28 cellular contexts compared by ENCODE assay signal in genomic region chr18:22452226-22452668, GRCh38. TPM values are rescaled to one million over a fixed set of nuclear protein-coding genes. Genes with fewer than 3 reads are reported as not detected.
DNase-seq lines count a peak whose midpoint lies in the region; ATAC-seq and TF ChIP-seq lines count a peak whose summit lies in the region.
"Had no signal": no experiment of that assay in that cellular context is flagged by ENCODE, and none has a peak within 500 bp of the region (broad histone marks: within the 10 kb centered on the region; RNA-seq: fewer than 3 reads in every experiment).

No MANE protein-coding gene starts in this region.

- no peak overlapping the region for H3K14ac ChIP-seq in mesenchymal stem cell (ENCODE audit: low read length in 2 of 2)

- H3K4me2 ChIP-seq in mesenchymal stem cell (ENCODE audit: low read length, poor library complexity, severe bottlenecking), result no peak overlapping the region
- H3K4me2 ChIP-seq: KMS-11 had no signal

- H3K79me1 ChIP-seq in mesenchymal stem cell (replicated peaks; ENCODE audit: low read length, poor library complexity, severe bottlenecking), result no peaks in the 10 kb centered on the region

- in situ Hi-C loops in transverse colon (cut with MboI; ENCODE audit: low pct_ligation_motif_present in 1 of 4, low pct_unique_long_range_greater_than_20kb in 1 of 4, low sequenced_read_pairs in 3 of 4), result loop anchor here in 1 of 4 donors (25.0 kb wide), 1 partner anchor 110 kb away; no protein-coding TSS in a partner anchor

- H4K91ac ChIP-seq in mesenchymal stem cell (ENCODE audit: low read length), result no peak overlapping the region

- TF ChIP-seq POLR2A in transverse colon (IDR thresholded peaks at IDR 0.05) (no peak), tibial nerve (IDR thresholded peaks at IDR 0.05) (no peak)

- peak overlapping the region; percentile 7 to 34 for H3K9ac ChIP-seq in duodenal mucosa (ENCODE audit: low read depth in 1 of 2, low read length in 2 of 2)
- H3K9ac ChIP-seq in mesenchymal stem cell (ENCODE audit: low read length), result no peak overlapping the region
- H3K9ac ChIP-seq: GM23248, KMS-11 had no signal

- H2BK15ac ChIP-seq in mesenchymal stem cell (ENCODE audit: low read depth, poor library complexity, severe bottlenecking), result no peak overlapping the region

- H3K27me3 ChIP-seq in left ventricle myocardium inferior (ENCODE audit: low read depth), result no peaks in the 10 kb centered on the region
- no peaks in the 10 kb centered on the region for H3K27me3 ChIP-seq in duodenal mucosa (ENCODE audit: control insufficient read depth in 1 of 2, insufficient read depth in 2 of 2, low read length in 2 of 2)
- no peaks in the 10 kb centered on the region for H3K27me3 ChIP-seq in mesenchymal stem cell (ENCODE audit: control insufficient read depth in 1 of 2, insufficient read depth in 1 of 2, low read length in 2 of 2)
- no peaks in the 10 kb centered on the region for H3K27me3 ChIP-seq in transverse colon
- no peaks in the 10 kb centered on the region for H3K27me3 ChIP-seq in tibial nerve
- H3K27me3 ChIP-seq: esophagus squamous epithelium, SJSA1, upper lobe of left lung had no signal

- H3K4me1 ChIP-seq in left ventricle myocardium inferior, result peaks cover 33% of the 10 kb centered on the region
- H3K4me1 ChIP-seq in duodenal mucosa (ENCODE audit: control insufficient read depth in 1 of 2, insufficient read depth in 2 of 2, low read length in 2 of 2), result peaks cover 3 to 21% of the 10 kb centered on the region in 2 donors
- no peaks in the 10 kb centered on the region for H3K4me1 ChIP-seq in mesenchymal stem cell (ENCODE audit: control insufficient read depth, insufficient read depth, low read depth, low read length)
- H3K4me1 ChIP-seq in transverse colon, result peaks cover 0 to 10% (median 3%) of the 10 kb centered on the region in 4 donors
- H3K4me1 ChIP-seq in tibial nerve, result peaks cover 0 to 9% (median 0%) of the 10 kb centered on the region in 4 donors

- WGBS in mesenchymal stem cell, result 61% methylated on average over 8 of the region's 8 CpGs
- 58 to 68% methylated on average over 3 to 8 of the region's 8 CpGs for WGBS in transverse colon (ENCODE audit: low coverage in 1 of 2), 2 donors
- 52 to 53% methylated on average over 8 of the region's 8 CpGs for WGBS in tibial nerve, 2 donors

- no peak overlapping the region for H2BK12ac ChIP-seq in mesenchymal stem cell (ENCODE audit: low read length in 2 of 2)

- H2AFZ ChIP-seq in mesenchymal stem cell (ENCODE audit: low read depth, low read length), result no peak overlapping the region
- H2AFZ ChIP-seq: GM23248 had no signal

- no peak overlapping the region for H3K18ac ChIP-seq in mesenchymal stem cell (ENCODE audit: low read depth in 1 of 2, low read length in 2 of 2)

- no peak for TF ChIP-seq CTCF in left ventricle myocardium inferior (IDR thresholded peaks at IDR 0.05; ENCODE audit: borderline replicate concordance)
- TF ChIP-seq CTCF in transverse colon (IDR thresholded peaks at IDR 0.05), result no peak
- no peak for TF ChIP-seq CTCF in omental fat pad (IDR thresholded peaks at IDR 0.05)
- no peak for TF ChIP-seq CTCF in tibial nerve (IDR thresholded peaks at IDR 0.05)

- no peak overlapping the region for H3K4ac ChIP-seq in mesenchymal stem cell (ENCODE audit: low read depth in 1 of 2, low read length in 2 of 2)

- no peak overlapping the region for H2BK5ac ChIP-seq in mesenchymal stem cell (ENCODE audit: low read depth, low read length, poor library complexity, severe bottlenecking)

- H3K4me3 ChIP-seq in left ventricle myocardium inferior (no peak overlapping the region), duodenal mucosa (ENCODE audit: low read depth in 1 of 2, low read length in 2 of 2) (peak overlapping the region in 1 of 2 donors; percentile 39), mesenchymal stem cell (ENCODE audit: insufficient read depth in 1 of 2, low read depth in 1 of 2, low read length in 2 of 2) (no peak overlapping the region), transverse colon (peak overlapping the region in 1 of 4 donors; percentile 14), tibial nerve (no peak overlapping the region)
- H3K4me3 ChIP-seq: esophagus squamous epithelium, GM23248, SJSA1, upper lobe of left lung had no signal

- DNase-seq in left ventricle myocardium inferior (no peak), left ventricle myocardium superior (no peak), mesenchymal stem cell (no peak), transverse colon (no peak), omental fat pad (ENCODE audit: low spot score) (no peak), tibial nerve (ENCODE audit: low spot score in 2 of 2) (no peak)
- DNase-seq: activated CD4-positive, CD25-positive, alpha-beta regulatory T cell treated with anti-CD3 and anti-CD28 coated beads, Interleukin-2, amount 50 U/mL, for 72 hours; activated naive CD8-positive, alpha-beta T cell treated with anti-CD3 and anti-CD28 coated beads, Interleukin-2, amount 10 ng/mL, durations not matched to agents 7 days and 5 days; DMS79; esophagus squamous epithelium; NCI-H2081; NCI-H510A treated with DMSO at 0.1 percent for 48 hours; stimulated activated naive B cell treated with anti-CD40 and anti-IgM and Interleukin-4, amounts not matched to agents 10 μg/mL and 1 μg/mL and 100 μg/mL, for 72 hours; upper lobe of left lung had no signal

- H3K9me3 ChIP-seq in left ventricle myocardium inferior (replicated peaks), result peaks cover 32% of the 10 kb centered on the region
- peaks cover 0 to 4% of the 10 kb centered on the region in 2 donors for H3K9me3 ChIP-seq in duodenal mucosa (ENCODE audit: control insufficient read depth in 1 of 2, low read length in 2 of 2)
- peaks cover 9% of the 10 kb centered on the region for H3K9me3 ChIP-seq in mesenchymal stem cell (ENCODE audit: control insufficient read depth, low read length)
- H3K9me3 ChIP-seq in transverse colon, result peaks cover 8 to 11% of the 10 kb centered on the region in 2 donors
- H3K9me3 ChIP-seq in tibial nerve, result peaks cover 0 to 29% (median 6%) of the 10 kb centered on the region in 4 donors

- ATAC-seq in left ventricle myocardium superior (no peak), HG03139 (IDR thresholded peaks at IDR 0.05; ENCODE audit: unreplicated experiment) (no peak), omental fat pad (ENCODE audit: low FRiP score) (no peak)
- ATAC-seq: activated T-helper 17 cell treated with anti-CD3 and anti-CD28 coated beads, Interleukin-2, amount 50 U/mL, for 72 hours; stimulated activated naive B cell treated with anti-CD40 and anti-IgM and Interleukin-4, amounts not matched to agents 10 μg/mL and 1 μg/mL and 100 μg/mL, for 72 hours had no signal

- H2AK5ac ChIP-seq in mesenchymal stem cell (ENCODE audit: low read length, severe bottlenecking), result no peak overlapping the region

- peak overlapping the region; percentile 15 for H2BK120ac ChIP-seq in mesenchymal stem cell (ENCODE audit: low read depth, low read length)

- TF ChIP-seq EP300 in transverse colon (IDR thresholded peaks at IDR 0.05; ENCODE audit: low read depth) (no peak), tibial nerve (IDR thresholded peaks at IDR 0.05) (no peak)

- H3K27ac ChIP-seq in left ventricle myocardium inferior (replicated peaks), result peak overlapping the region; percentile 59
- peak overlapping the region; percentile 41 for H3K27ac ChIP-seq in duodenal mucosa (ENCODE audit: low read depth, low read length)
- H3K27ac ChIP-seq in mesenchymal stem cell (ENCODE audit: low read length, poor library complexity, severe bottlenecking), result no peak overlapping the region
- peak overlapping the region in 3 of 4 donors; percentile 10 to 57 (median 33) for H3K27ac ChIP-seq in transverse colon
- H3K27ac ChIP-seq in tibial nerve, result no peak overlapping the region
- H3K27ac ChIP-seq: esophagus squamous epithelium, GM23248, HL-60, KMS-11, SJSA1, upper lobe of left lung had no signal

- H3K23ac ChIP-seq in mesenchymal stem cell (ENCODE audit: low read length in 2 of 2), result no peak overlapping the region

- intact Hi-C loops in left ventricle myocardium inferior (cut with micrococcal nuclease) (no loop called here), left ventricle myocardium superior (cut with micrococcal nuclease) (no loop called here), transverse colon (cut with DNase I; ENCODE audit: low total_unique reads) (no loop called here)

- H4K8ac ChIP-seq in mesenchymal stem cell (ENCODE audit: low read length), result no peak overlapping the region

- no peaks in the 10 kb centered on the region for H3K36me3 ChIP-seq in left ventricle myocardium inferior
- no peaks in the 10 kb centered on the region for H3K36me3 ChIP-seq in duodenal mucosa (ENCODE audit: control insufficient read depth in 1 of 2, insufficient read depth in 2 of 2, low read length in 2 of 2)
- H3K36me3 ChIP-seq in mesenchymal stem cell (ENCODE audit: control insufficient read depth in 1 of 2, insufficient read depth in 2 of 2, low read depth in 1 of 2, low read length in 2 of 2), result no peaks in the 10 kb centered on the region
- H3K36me3 ChIP-seq in transverse colon, result no peaks in the 10 kb centered on the region
- H3K36me3 ChIP-seq in tibial nerve, result no peaks in the 10 kb centered on the region
- H3K36me3 ChIP-seq: esophagus squamous epithelium, SJSA1, upper lobe of left lung had no signal

RNA-seq across cellular contexts. Expression of gene CTAGE1, which starts 34.5 kb away (rescaled TPM):
- not detected for total RNA-seq in left ventricle myocardium inferior
- total RNA-seq in left ventricle myocardium superior, result not detected
- polyA plus RNA-seq in mesenchymal stem cell (2013, experiment 1 of 2), result 0.03 TPM
- polyA plus RNA-seq in mesenchymal stem cell (2013, experiment 2 of 2), result 0.01 TPM
- not detected for total RNA-seq in transverse colon
- total RNA-seq in omental fat pad, result not detected
- not detected for total RNA-seq in tibial nerve
- total RNA-seq: activated CD8-positive, alpha-beta memory T cell treated with anti-CD3 and anti-CD28 coated beads for 36 hours; activated naive CD8-positive, alpha-beta T cell treated with anti-CD3 and anti-CD28 coated beads, Interleukin-2, amount 10 ng/mL, durations not matched to agents 7 days and 5 days; activated T-helper 17 cell treated with anti-CD3 and anti-CD28 coated beads, Interleukin-2, amount 50 U/mL, for 72 hours; dermis microvascular lymphatic vessel endothelial cell; esophagus squamous epithelium; glomerular endothelial cell; mesenteric fat pad; OCI-LY7; T-helper 2 cell treated with Interferon-gamma antibody and Interleukin-4, amounts not matched to agents 100 ng/mL and 5 ng/mL, for 36 hours; upper lobe of left lung had no signal
- polyA plus RNA-seq: CD14-positive monocyte had no signal

Comparison
In these comparisons a context has a peak if more than half of its experiments do, and no peak if none do; other contexts are left out.
1. H3K27ac ChIP-seq: peak in left ventricle myocardium inferior (single experiment), duodenal mucosa (single experiment) and transverse colon (3 of 4); none in mesenchymal stem cell (single experiment) and tibial nerve (0 of 4).